ENCODE assay signal across 1 cellular context in the genomic region with DNA sequence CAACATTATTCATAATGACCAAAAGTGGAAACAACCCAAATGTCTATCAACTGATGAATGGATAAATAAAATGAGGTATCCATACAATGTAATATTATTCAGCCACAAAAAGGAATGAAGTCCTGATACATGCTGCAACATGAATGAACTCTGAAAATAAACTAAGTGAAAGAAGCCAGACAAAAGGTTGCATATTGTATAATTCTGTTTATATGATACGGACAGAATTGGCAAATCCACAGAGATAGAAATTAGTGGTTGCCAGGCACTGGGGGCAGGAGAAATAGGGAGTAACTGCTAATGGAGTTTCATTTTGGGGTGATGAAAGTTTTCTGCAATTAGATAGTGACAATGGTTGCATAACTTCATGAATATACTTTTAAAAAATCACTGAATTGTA.
TF ChIP-seq lines count a peak whose summit lies in the region.

No MANE protein-coding gene starts in this region.

TF ChIP-seq in IMR-90, 13 proteins besides CTCF, POLR2A, EP300 and RAD21 (continued from another document):
- TF ChIP-seq, protein P1, sequence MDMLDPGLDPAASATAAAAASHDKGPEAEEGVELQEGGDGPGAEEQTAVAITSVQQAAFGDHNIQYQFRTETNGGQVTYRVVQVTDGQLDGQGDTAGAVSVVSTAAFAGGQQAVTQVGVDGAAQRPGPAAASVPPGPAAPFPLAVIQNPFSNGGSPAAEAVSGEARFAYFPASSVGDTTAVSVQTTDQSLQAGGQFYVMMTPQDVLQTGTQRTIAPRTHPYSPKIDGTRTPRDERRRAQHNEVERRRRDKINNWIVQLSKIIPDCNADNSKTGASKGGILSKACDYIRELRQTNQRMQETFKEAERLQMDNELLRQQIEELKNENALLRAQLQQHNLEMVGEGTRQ (IDR thresholded peaks at IDR 0.05; ENCODE audit: low read depth, low read length): no peak
- TF ChIP-seq RCOR1 (IDR thresholded peaks at IDR 0.05; ENCODE audit: insufficient replicate concordance, low read length) (no peak), BHLHE40 (IDR thresholded peaks at IDR 0.05; ENCODE audit: low read depth, low read length) (no peak), CEBPB (IDR thresholded peaks at IDR 0.05; ENCODE audit: low read depth, low read length) (no peak), FOS (IDR thresholded peaks at IDR 0.05; ENCODE audit: low read depth, low read length) (no peak), RFX5 (IDR thresholded peaks at IDR 0.05; ENCODE audit: low read depth, low read length) (no peak), SMC3 (IDR thresholded peaks at IDR 0.05; ENCODE audit: low read depth, low read length) (no peak)
TF ChIP-seq in IMR-90: peak in this region for 0.
